8 cellular contexts compared by ENCODE assay signal in the genomic region with DNA sequence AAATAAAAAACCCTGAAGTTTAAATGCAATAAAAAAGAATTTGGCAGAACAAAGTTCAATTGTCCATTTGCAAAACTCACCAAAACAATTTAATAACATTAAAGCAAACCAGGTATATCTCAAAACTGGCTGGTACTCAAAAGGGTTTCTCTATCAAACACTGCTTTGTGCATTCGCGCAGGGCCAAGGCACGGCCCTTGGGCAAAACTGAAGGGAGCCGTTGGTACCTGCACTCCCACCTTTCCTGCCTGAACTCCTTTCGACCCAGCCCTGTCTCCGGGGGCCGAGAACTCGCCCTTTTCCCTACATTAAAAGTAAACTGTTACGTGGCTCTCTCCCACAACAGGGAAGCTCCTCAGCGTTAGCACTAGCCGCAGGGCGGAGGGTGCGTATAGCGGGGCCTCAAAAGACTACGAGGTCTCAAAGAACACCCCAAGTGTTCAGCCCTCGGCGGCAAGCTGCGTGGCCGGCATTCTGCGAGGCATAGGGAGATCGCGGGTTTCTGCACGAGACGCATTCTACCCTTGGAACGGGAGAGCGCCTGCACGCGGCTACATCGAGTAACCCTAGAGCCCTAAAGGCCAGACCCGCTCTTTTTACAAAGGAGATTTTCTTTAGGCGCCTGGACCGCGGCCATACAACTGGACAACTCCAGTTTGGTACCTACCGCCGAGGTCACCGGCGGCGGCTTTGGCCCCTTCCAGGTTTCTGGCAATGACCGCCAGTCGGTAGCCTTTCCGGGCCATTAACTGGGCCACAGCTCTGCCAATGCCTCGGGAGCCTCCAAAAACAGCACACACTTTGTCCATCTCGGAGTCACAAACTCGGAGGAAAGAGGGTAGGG. TPM values are rescaled to one million over a fixed set of nuclear protein-coding genes. Genes with fewer than 3 reads are reported as not detected.
DNase-seq lines count a peak whose midpoint lies in the region; ATAC-seq and TF ChIP-seq lines count a peak whose summit lies in the region.

No MANE protein-coding gene starts in this region.

- POLR2A ChIA-PET in AG04449 (lab: Yijun Ruan, JAX) = interaction anchor here (0.5 to 1.9 kb wide), 16 partner anchors 8 to 525 kb away, joined by 3 to 9 read pairs (median 4); partner anchors contain the start of gene SH3RF1

- TF ChIP-seq CTCF in AG04449 (IDR thresholded peaks at IDR 0.05; ENCODE audit: insufficient read depth, low read length, missing control alignments) (peak; percentile 9), epithelial cell of esophagus (IDR thresholded peaks at IDR 0.05; ENCODE audit: insufficient read depth, low read depth, low read length, missing control alignments) (no peak), mucosa of descending colon (IDR thresholded peaks at IDR 0.05) (no peak)

- peak overlapping the region; percentile 75 for H3K4me3 ChIP-seq in AG04449 (ENCODE audit: low read depth, low read length)
- H3K4me3 ChIP-seq in epithelial cell of esophagus (ENCODE audit: low read length) = peak overlapping the region; percentile 81
- peak overlapping the region; percentile 44 for H3K4me3 ChIP-seq in mucosa of descending colon

- DNase-seq in AG04449 (ENCODE audit: low read depth, low spot score) (no peak), NCI-H69 (lab: John Stamatoyannopoulos, UW) (peak; percentile 77), epithelial cell of esophagus (ENCODE audit: low read depth) (peak; percentile 57), mucosa of descending colon (peak; percentile 77 to 83 (median 81))
- DNase-seq in activated CD8-positive, alpha-beta memory T cell treated with anti-CD3 and anti-CD28 coated beads for 24 hours = peak; percentile 86
- peak; percentile 71 for DNase-seq in stimulated activated CD8-positive, alpha-beta memory T cell treated with anti-CD3 and anti-CD28 coated beads, Interleukin-4, amount 100 ng/mL, for 48 hours

- intact Hi-C loops in mucosa of descending colon (cut with DNase I, micrococcal nuclease) = loop anchor here (10.0 kb wide), 2 partner anchors 85 to 175 kb away; no protein-coding TSS in a partner anchor

- CTCF ChIA-PET in AG04449 (lab: Yijun Ruan, JAX) = interaction anchor here (0.6 to 8.4 kb wide), 21 partner anchors 11 to 558 kb away, joined by 3 to 88 read pairs (median 4); no protein-coding TSS in a partner anchor

- H3K4me1 ChIP-seq in mucosa of descending colon (ENCODE audit: low read depth) = peaks cover 19% of the 10 kb centered on the region

- ATAC-seq in GM18858 (IDR thresholded peaks at IDR 0.05; ENCODE audit: unreplicated experiment) (peak; percentile 10), HG03103 (IDR thresholded peaks at IDR 0.05; ENCODE audit: low read depth, unreplicated experiment) (peak; percentile 34), mucosa of descending colon (peak; percentile 71)

- no peaks in the 10 kb centered on the region for H3K9me3 ChIP-seq in mucosa of descending colon

- no peaks in the 10 kb centered on the region for H3K36me3 ChIP-seq in mucosa of descending colon (ENCODE audit: low read depth)

RNA-seq across cellular contexts. Expression of gene CBR4, which starts 0.6 kb away (rescaled TPM):
- total RNA-seq in mucosa of descending colon = 10 to 100 TPM; 20.9 to 33.6 (median 30.2) TPM

Comparison
In these comparisons a context has a peak if more than half of its experiments do, and no peak if none do; other contexts are left out.
1. ATAC-seq: peak in every context shown above with its lines; median percentile 71 in mucosa of descending colon; 34 in HG03103; 10 in GM18858.